In genomic region chrX:155068165-155068564, GRCh38 we compare ENCODE assay signal across 15 cellular contexts. TPM values are rescaled to one million over a fixed set of nuclear protein-coding genes. Genes with fewer than 3 reads are reported as not detected.
DNase-seq lines count a peak whose midpoint lies in the region; ATAC-seq and TF ChIP-seq lines count a peak whose summit lies in the region.
"Had no signal": no experiment of that assay in that cellular context is flagged by ENCODE, and none has a peak within 500 bp of the region (broad histone marks: within the 10 kb centered on the region; RNA-seq: fewer than 3 reads in every experiment).

No MANE protein-coding gene starts in this region.

- peaks cover 14% of the 10 kb centered on the region for H3K4me1 Mint-ChIP-seq in activated T-helper 17 cell treated with anti-CD3 and anti-CD28 coated beads, Interleukin-2, amount 50 U/mL, for 72 hours
- H3K4me1 Mint-ChIP-seq in GM23338 (no peaks in the 10 kb centered on the region; the same call in 2 of the 3 replicates), immature natural killer cell (peaks cover 28 to 31% of the 10 kb centered on the region in 2 donors)

- no peak overlapping the region for H3K4me2 ChIP-seq in GM23338

- H3K9me3 Mint-ChIP-seq in activated T-helper 17 cell treated with anti-CD3 and anti-CD28 coated beads, Interleukin-2, amount 50 U/mL, for 72 hours: no peaks in the 10 kb centered on the region
- H3K9me3 Mint-ChIP-seq in GM23338 (no peaks in the 10 kb centered on the region), immature natural killer cell (no peaks in the 10 kb centered on the region)

- no peak overlapping the region for H3K27ac ChIP-seq in GM23338 (ENCODE audit: low read depth)
- H3K27ac ChIP-seq: esophagus squamous epithelium, WERI-Rb-1 had no signal

- no peak overlapping the region for H3K4me3 ChIP-seq in AG09309 (ENCODE audit: control insufficient read depth, low read depth, low read length)
- H3K4me3 ChIP-seq in GM23338: no peak overlapping the region
- H3K4me3 ChIP-seq: esophagus squamous epithelium had no signal

- H3K4me3 Mint-ChIP-seq in activated T-helper 17 cell treated with anti-CD3 and anti-CD28 coated beads, Interleukin-2, amount 50 U/mL, for 72 hours: peak overlapping the region; percentile 91
- no peak overlapping the region for H3K4me3 Mint-ChIP-seq in GM23338
- peak overlapping the region in 1 of 5 donors; percentile 14 for H3K4me3 Mint-ChIP-seq in immature natural killer cell

- H3K36me3 Mint-ChIP-seq in activated T-helper 17 cell treated with anti-CD3 and anti-CD28 coated beads, Interleukin-2, amount 50 U/mL, for 72 hours (ENCODE audit: low read depth): peaks cover 13% of the 10 kb centered on the region
- H3K36me3 Mint-ChIP-seq in GM23338 (ENCODE audit: low read depth): peaks cover 4% of the 10 kb centered on the region; the same call in 2 of the 3 replicates
- H3K36me3 Mint-ChIP-seq in immature natural killer cell: no peaks in the 10 kb centered on the region

- no peaks in the 10 kb centered on the region; the same call in 1 of the 2 replicates for H3K4me1 ChIP-seq in GM23338 (ENCODE audit: insufficient read depth)

- no peaks in the 10 kb centered on the region for H3F3A ChIP-seq in GM23338 (replicated peaks; ENCODE audit: low read depth)

- H3K9me2 ChIP-seq in GM23338 (ENCODE audit: insufficient read depth): no peaks in the 10 kb centered on the region

- H3K36me3 ChIP-seq in GM23338 (ENCODE audit: insufficient read depth): no peaks in the 10 kb centered on the region
- H3K36me3 ChIP-seq: esophagus squamous epithelium had no signal

- H3K27ac Mint-ChIP-seq in activated T-helper 17 cell treated with anti-CD3 and anti-CD28 coated beads, Interleukin-2, amount 50 U/mL, for 72 hours: no peak overlapping the region
- H3K27ac Mint-ChIP-seq in GM23338 (no peak overlapping the region), immature natural killer cell (peak overlapping the region in 1 of 6 donors; percentile 44)

- no peak for ATAC-seq in activated T-helper 17 cell treated with anti-CD3 and anti-CD28 coated beads, Interleukin-2, amount 50 U/mL, for 72 hours (replicated peaks)
- no peak for ATAC-seq in GM23338
- ATAC-seq in HG02973 (IDR thresholded peaks at IDR 0.05; ENCODE audit: unreplicated experiment): no peak

- H3K27me3 Mint-ChIP-seq in activated T-helper 17 cell treated with anti-CD3 and anti-CD28 coated beads, Interleukin-2, amount 50 U/mL, for 72 hours: no peaks in the 10 kb centered on the region
- H3K27me3 Mint-ChIP-seq in GM23338 (ENCODE audit: insufficient read depth, low read depth, poor library complexity) (no peaks in the 10 kb centered on the region), immature natural killer cell (ENCODE audit: low read depth in 3 of 3) (peaks cover 0 to 12% (median 0%) of the 10 kb centered on the region in 3 donors)

- no peaks in the 10 kb centered on the region for H4K20me1 ChIP-seq in GM23338 (replicated peaks; ENCODE audit: insufficient read depth)

- no peak for TF ChIP-seq CTCF in AG09309 (IDR thresholded peaks at IDR 0.05; ENCODE audit: control insufficient read depth, insufficient read depth, low read depth, low read length, missing control alignments)
- no peak for TF ChIP-seq CTCF in GM23338 (conservative IDR thresholded peaks at IDR 0.05; ENCODE audit: low read depth in 2 of 2)

- DNase-seq in AG09309 (ENCODE audit: low read depth) (peak; percentile 16), HS-5 (ENCODE audit: low read depth) (peak; percentile 56), islet precursor cell (peak; percentile 63), GM23338 (ENCODE audit: low spot score) (no peak), DMS153 treated with DMSO at 0.1 percent for 48 hours (lab: John Stamatoyannopoulos, UW; ENCODE audit: unreplicated experiment) (no peak), immature natural killer cell (no peak)
- DNase-seq: aorta, COR-L47, esophagus squamous epithelium, KBM-7, NCI-H526, substantia nigra, WERI-Rb-1 had no signal

- no peak overlapping the region for H2AFZ ChIP-seq in GM23338

- H3K79me2 ChIP-seq in GM23338 (replicated peaks; ENCODE audit: insufficient read depth): peaks cover 19% of the 10 kb centered on the region

- H3K27me3 ChIP-seq in GM23338 (ENCODE audit: insufficient read depth): no peaks in the 10 kb centered on the region
- H3K27me3 ChIP-seq: esophagus squamous epithelium had no signal

TF ChIP-seq in GM23338, 12 proteins besides CTCF, POLR2A, EP300 and RAD21 (continues in another document):
- TF ChIP-seq NANOG (IDR thresholded peaks at IDR 0.05; ENCODE audit: borderline replicate concordance): no peak

RNA-seq across cellular contexts. Expression of gene CMC4, which starts 2.8 kb away (rescaled TPM):
- 1 to 10 TPM; 3.2 to 7.1 TPM for total RNA-seq in activated T-helper 17 cell treated with anti-CD3 and anti-CD28 coated beads, Interleukin-2, amount 50 U/mL, for 72 hours
- 5.7 and 9.9 TPM in 2 replicates for total RNA-seq in GM23338 (2014; rRNA removed; shearing (Covaris generic))
- polyA plus RNA-seq in GM23338 (2016; fragmentation: Nextera tagmentation; extraction: Ambion mirVana) (14.7 and 16.3 TPM in 2 replicates), immature natural killer cell (10 to 100 TPM; 23.3 to 26.3 (median 23.6) TPM)

RNA-seq across cellular contexts. Expression of gene MTCP1, which starts 2.8 kb away (rescaled TPM):
- total RNA-seq in activated T-helper 17 cell treated with anti-CD3 and anti-CD28 coated beads, Interleukin-2, amount 50 U/mL, for 72 hours: 10 to 100 TPM; 18.3 to 19.8 TPM
- 0.83 and 6.3 TPM in 2 replicates for total RNA-seq in GM23338 (2014; rRNA removed; shearing (Covaris generic))
- polyA plus RNA-seq in GM23338 (2016; fragmentation: Nextera tagmentation; extraction: Ambion mirVana) (17.7 and 28.3 TPM in 2 replicates), immature natural killer cell (10 to 100 TPM; 28.8 to 55.6 (median 33.0) TPM)

RNA-seq across cellular contexts. Expression of gene BRCC3, which starts 3.1 kb away (rescaled TPM):
- total RNA-seq in activated T-helper 17 cell treated with anti-CD3 and anti-CD28 coated beads, Interleukin-2, amount 50 U/mL, for 72 hours: 10 to 100 TPM; 29.1 to 48.7 TPM
- 14.1 and 18.4 TPM in 2 replicates for total RNA-seq in GM23338 (2014; rRNA removed; shearing (Covaris generic))
- polyA plus RNA-seq in GM23338 (2016; fragmentation: Nextera tagmentation; extraction: Ambion mirVana) (19.9 and 26.7 TPM in 2 replicates), immature natural killer cell (10 to 100 TPM; 19.4 to 34.2 (median 24.5) TPM)

RNA-seq across cellular contexts. Expression of gene FUNDC2, which starts 41.5 kb away (rescaled TPM):
- total RNA-seq in activated T-helper 17 cell treated with anti-CD3 and anti-CD28 coated beads, Interleukin-2, amount 50 U/mL, for 72 hours: 10 to 100 TPM; 72.1 to 73.8 TPM
- total RNA-seq in GM23338 (2014; rRNA removed; shearing (Covaris generic)): 26.3 and 28.6 TPM in 2 replicates
- polyA plus RNA-seq in GM23338 (2016; fragmentation: Nextera tagmentation; extraction: Ambion mirVana) (51.6 and 58.5 TPM in 2 replicates), immature natural killer cell (100 to 1,000 TPM; 182 to 241 (median 234) TPM)

RNA-seq across cellular contexts. Expression of gene F8, which starts 45.6 kb away (rescaled TPM):
- total RNA-seq in activated T-helper 17 cell treated with anti-CD3 and anti-CD28 coated beads, Interleukin-2, amount 50 U/mL, for 72 hours: 1 to 10 TPM; 5.6 to 7.9 TPM
- 1.8 and 2.9 TPM in 2 replicates for total RNA-seq in GM23338 (2014; rRNA removed; shearing (Covaris generic))
- polyA plus RNA-seq in GM23338 (2016; fragmentation: Nextera tagmentation; extraction: Ambion mirVana) (0.63 and 0.70 TPM in 2 replicates), immature natural killer cell (1 to 10 TPM; 1.1 to 3.4 (median 2.7) TPM)

Comparison
In these comparisons a context has a peak if more than half of its experiments do, and no peak if none do; other contexts are left out.
1. DNase-seq: peak in AG09309 (single experiment), HS-5 (single experiment) and islet precursor cell (single experiment); none in GM23338 (single experiment), DMS153 treated with DMSO at 0.1 percent for 48 hours (single experiment) and immature natural killer cell (0 of 3).